ENCODE assay signal across 8 cellular contexts in genomic region chr9:120875643-120875953, GRCh38. TPM values are rescaled to one million over a fixed set of nuclear protein-coding genes. Genes with fewer than 3 reads are reported as not detected.
DNase-seq lines count a peak whose midpoint lies in the region; ATAC-seq, FAIRE-seq and TF ChIP-seq lines count a peak whose summit lies in the region.

No MANE protein-coding gene starts in this region.

- no TSS peak for BruUV-seq in Caco-2 (replicated peaks; lab: Mats Ljungman, UMichigan)

- peak overlapping the region; percentile 89 for H3K27ac ChIP-seq in OCI-LY3 (ENCODE audit: low read length)
- H3K27ac ChIP-seq in H1 (ENCODE audit: low read depth, low read length): 0 out of 2 replicates have a peak overlapping the region, but pooled peaks have one; percentile 50

- H2BK20ac ChIP-seq in H1 (ENCODE audit: low read length): peak overlapping the region; percentile 99; the same call in 1 of the 2 replicates

- peak overlapping the region; percentile 82; the same call in 1 of the 2 replicates for H2BK5ac ChIP-seq in H1 (ENCODE audit: low read depth, low read length)

- peak overlapping the region; percentile 41; the same call in 1 of the 2 replicates for H2AK5ac ChIP-seq in H1 (ENCODE audit: low read depth, low read length)

- H3K9me3 ChIP-seq in Caco-2 (no peaks in the 10 kb centered on the region), OCI-LY3 (ENCODE audit: insufficient read depth, low read length) (no peaks in the 10 kb centered on the region), H1 (ENCODE audit: insufficient read depth in 2 of 2, low read depth in 1 of 2, low read length in 1 of 2) (no peaks in the 10 kb centered on the region)

- TF ChIP-seq POLR2A in H1 (IDR thresholded peaks at IDR 0.05; ENCODE audit: control extremely low read depth in 1 of 2, low read depth in 2 of 2, low read length in 2 of 2): no peak

- TF ChIP-seq CTCF in Caco-2 (IDR thresholded peaks at IDR 0.05; ENCODE audit: insufficient read depth in 1 of 2, low read depth in 1 of 2, low read length in 1 of 2, severe bottlenecking in 1 of 2, unreplicated experiment in 1 of 2) (no peak), OCI-LY3 (IDR thresholded peaks at IDR 0.05; ENCODE audit: low read depth, low read length) (no peak), H1 (IDR thresholded peaks at IDR 0.05; ENCODE audit: control extremely low read depth in 1 of 3, insufficient read depth in 1 of 3, low read depth in 1 of 3, low read length in 3 of 3) (no peak), osteocyte (IDR thresholded peaks at IDR 0.05) (no peak)

- CTCF ChIA-PET in Caco-2 (lab: Charles Lee): no interaction called here
- CTCF ChIA-PET in H1 (lab: Charles Lee; ENCODE audit: partially characterized antibody): interaction anchor here (1.0 to 1.5 kb wide), 3 partner anchors 10 to 46 kb away, joined by 3 read pairs; no protein-coding TSS in a partner anchor
- CTCF ChIA-PET in HEK293T (lab: Yijun Ruan, JAX): no interaction called here

- peak overlapping the region; percentile 65 for H3K18ac ChIP-seq in H1 (ENCODE audit: extremely low read depth, low read length)

- POLR2A ChIA-PET in Caco-2 (lab: Charles Lee): no interaction called here
- POLR2A ChIA-PET in H1 (lab: Charles Lee; ENCODE audit: partially characterized antibody): interaction anchor here (1.1 kb wide), 1 partner anchor 11 kb away, joined by 3 read pairs; no protein-coding TSS in a partner anchor
- POLR2A ChIA-PET in HEK293T (lab: Yijun Ruan, JAX): no interaction called here

- intact Hi-C loops in Caco-2 (cut with micrococcal nuclease; ENCODE audit: unreplicated experiment): no loop called here

- peak overlapping the region; percentile 92 for H3K4ac ChIP-seq in H1 (replicated peaks; ENCODE audit: insufficient read length, low read depth, low read length)

- H3K79me1 ChIP-seq in H1 (ENCODE audit: low read depth, low read length): no peaks in the 10 kb centered on the region

- H3K36me3 Mint-ChIP-seq in Caco-2 (ENCODE audit: insufficient read depth, unreplicated experiment): peaks cover 41% of the 10 kb centered on the region
- H3K36me3 Mint-ChIP-seq in osteocyte (ENCODE audit: unreplicated experiment): peaks cover 37% of the 10 kb centered on the region

- WGBS in H1 (ENCODE audit: extremely low coverage in 1 of 2, insufficient coverage in 1 of 2, insufficient read length in 1 of 2, insufficient replicate concordance in 2 of 2, low coverage in 1 of 2, low lambda C conversion rate in 2 of 2, missing lambda C conversion rate in 1 of 2), 2 experiments: 43% methylated on average over 7 of the region's 7 CpGs; no CpG with 5 or more reads in 1 of the 2 experiments

- FAIRE-seq in H1 (lab: Jason Lieb, UNC): no peak

- peak overlapping the region; percentile 96 for H4K91ac ChIP-seq in H1 (replicated peaks; ENCODE audit: insufficient read length, low read length)

- no peaks in the 10 kb centered on the region for H4K20me1 ChIP-seq in OCI-LY3 (ENCODE audit: insufficient read depth, low read length)
- no peaks in the 10 kb centered on the region for H4K20me1 ChIP-seq in H1 (replicated peaks in 1 of 2; ENCODE audit: control insufficient read depth in 1 of 2, insufficient read depth in 2 of 2, low read length in 2 of 2)

- no peaks in the 10 kb centered on the region for H3K27me3 Mint-ChIP-seq in Caco-2 (ENCODE audit: insufficient read depth, unreplicated experiment)
- no peaks in the 10 kb centered on the region for H3K27me3 Mint-ChIP-seq in osteocyte (ENCODE audit: unreplicated experiment)

- H3K4me3 ChIP-seq in Caco-2 (ENCODE audit: low read depth, low read length): peak overlapping the region; percentile 96
- peak overlapping the region; percentile 95 for H3K4me3 ChIP-seq in OCI-LY3 (ENCODE audit: low read length)
- peak overlapping the region; percentile 36 to 86 (median 50); a peak in 5 of 8 replicates for H3K4me3 ChIP-seq in H1 (ENCODE audit: extremely low read depth in 1 of 4, insufficient read depth in 2 of 4, low read depth in 3 of 4, low read length in 4 of 4)

- peak overlapping the region; percentile 86 for H3K4me3 Mint-ChIP-seq in Caco-2 (ENCODE audit: unreplicated experiment)
- H3K4me3 Mint-ChIP-seq in osteocyte (ENCODE audit: unreplicated experiment): peak overlapping the region; percentile 79

- H3K23ac ChIP-seq in H1 (ENCODE audit: insufficient read length): no peak overlapping the region

- peak overlapping the region; percentile 98; the same call in 1 of the 2 replicates for H2BK15ac ChIP-seq in H1 (ENCODE audit: low read length)

- H4K5ac ChIP-seq in H1 (ENCODE audit: insufficient read length, low read depth, low read length): peak overlapping the region; percentile 7

- peak overlapping the region; percentile 29 for H3K27ac Mint-ChIP-seq in Caco-2 (ENCODE audit: unreplicated experiment)
- H3K27ac Mint-ChIP-seq in osteocyte (ENCODE audit: unreplicated experiment): peak overlapping the region; percentile 97

- H2BK12ac ChIP-seq in H1 (ENCODE audit: low read depth, low read length): peak overlapping the region; percentile 93

- H3K4me1 Mint-ChIP-seq in Caco-2 (ENCODE audit: low read depth, unreplicated experiment) (peaks cover 42% of the 10 kb centered on the region), osteocyte (ENCODE audit: unreplicated experiment) (peaks cover 56% of the 10 kb centered on the region)

- H3K27me3 ChIP-seq in Caco-2 (replicated peaks; ENCODE audit: control insufficient read depth, insufficient read depth, low read length): no peaks in the 10 kb centered on the region
- H3K27me3 ChIP-seq in OCI-LY3 (ENCODE audit: low read depth, low read length): no peaks in the 10 kb centered on the region
- H3K27me3 ChIP-seq in H1 (replicated peaks in 1 of 4; ENCODE audit: control insufficient read depth in 3 of 4, extremely low read depth in 1 of 4, insufficient read depth in 3 of 4, low read length in 3 of 4): peaks cover 0 to 4% (median 1%) of the 10 kb centered on the region in 4 experiments; a peak in 3 of 7 replicates

- peak overlapping the region; percentile 95 for H2BK120ac ChIP-seq in H1 (replicated peaks; ENCODE audit: low read depth, low read length)

- H3K23me2 ChIP-seq in H1 (ENCODE audit: low read depth, low read length): peaks cover 10% of the 10 kb centered on the region

- H3K9ac ChIP-seq in OCI-LY3 (ENCODE audit: low read length) (peak overlapping the region; percentile 96), H1 (replicated peaks in 1 of 4; ENCODE audit: extremely low read depth in 1 of 4, low read depth in 3 of 4, low read length in 3 of 4) (no peak overlapping the region)

- no peak overlapping the region for H2AFZ ChIP-seq in OCI-LY3 (ENCODE audit: low read depth, low read length)
- 0 out of 2 replicates have a peak overlapping the region, but pooled peaks have one; percentile 11 for H2AFZ ChIP-seq in H1 (ENCODE audit: low read length)

- DNase-seq in Caco-2: no peak
- no peak for DNase-seq in H1 (ENCODE audit: low read depth in 1 of 2, low spot score in 2 of 2)
- no peak for DNase-seq in osteocyte (ENCODE audit: extremely low spot score, unreplicated experiment)
- DNase-seq in stimulated activated CD4-positive, alpha-beta T cell treated with anti-CD3 and anti-CD28 coated beads, Interleukin-4, amount 100 ng/mL, for 24 hours: no peak
- DNase-seq in HEK293T (ENCODE audit: extremely low spot score): no peak

- H3K4me2 ChIP-seq in OCI-LY3 (ENCODE audit: low read length) (peak overlapping the region; percentile 84), H1 (ENCODE audit: insufficient read depth in 1 of 2, low read depth in 2 of 2, low read length in 2 of 2) (peak overlapping the region; percentile 79 to 85)

- ATAC-seq in GM21367 (IDR thresholded peaks at IDR 0.05; ENCODE audit: unreplicated experiment) (no peak), HG03097 (IDR thresholded peaks at IDR 0.05; ENCODE audit: low FRiP score, unreplicated experiment) (no peak)

- no peak for TF ChIP-seq EP300 in H1 (IDR thresholded peaks at IDR 0.05; ENCODE audit: borderline replicate concordance in 1 of 2, low read depth in 2 of 2, low read length in 2 of 2)

- H3K4me1 ChIP-seq in Caco-2 (peaks cover 40% of the 10 kb centered on the region), OCI-LY3 (ENCODE audit: low read length) (peaks cover 38% of the 10 kb centered on the region), H1 (replicated peaks in 1 of 4; ENCODE audit: control insufficient read depth in 3 of 4, insufficient read depth in 4 of 4, low read length in 3 of 4) (peaks cover 23 to 48% (median 35%) of the 10 kb centered on the region in 4 experiments)

- H3K9me3 Mint-ChIP-seq in Caco-2 (ENCODE audit: unreplicated experiment) (no peaks in the 10 kb centered on the region), osteocyte (ENCODE audit: unreplicated experiment) (no peaks in the 10 kb centered on the region)

- peak overlapping the region; percentile 17 for H3K56ac ChIP-seq in H1 (replicated peaks; ENCODE audit: insufficient read length, low read depth, low read length)

- TF ChIP-seq RAD21 in H1 (IDR thresholded peaks at IDR 0.05 in 1 of 2, conservative IDR thresholded peaks at IDR 0.05 in 1 of 2; ENCODE audit: low read depth in 2 of 2, low read length in 2 of 2): no peak

- H3K79me2 ChIP-seq in OCI-LY3 (ENCODE audit: low read length) (peaks cover 34% of the 10 kb centered on the region), H1 (ENCODE audit: control insufficient read depth in 1 of 2, insufficient read depth in 2 of 2, low read length in 2 of 2) (no peaks in the 10 kb centered on the region)

- no peak overlapping the region for H3K14ac ChIP-seq in H1 (ENCODE audit: insufficient read length)

- H3K36me3 ChIP-seq in Caco-2 (ENCODE audit: control insufficient read depth, insufficient read depth, low read length) (no peaks in the 10 kb centered on the region; the same call in 1 of the 2 replicates), OCI-LY3 (replicated peaks; ENCODE audit: low read depth, low read length) (peaks cover 28% of the 10 kb centered on the region), H1 (ENCODE audit: control insufficient read depth in 2 of 4, insufficient read depth in 4 of 4, low read length in 3 of 4) (peaks cover 0 to 3% (median 0%) of the 10 kb centered on the region in 4 experiments; a peak in 1 of 8 replicates)

- H4K8ac ChIP-seq in H1 (ENCODE audit: extremely low read depth, insufficient read depth, low read length): 0 out of 2 replicates have a peak overlapping the region, but pooled peaks have one; percentile 42

RNA-seq across cellular contexts. Expression of gene PHF19, which starts 1.4 kb away (rescaled TPM):
- 75.9 and 76.3 TPM in 2 replicates for total RNA-seq in Caco-2 (2022)
- total RNA-seq in H1 (2021; fragmentation: NEBNext Ultra II Directional; extraction: Animal tissue kit (Norgen Biotek cat#: 25700)): 30.2 and 31.8 TPM in 2 replicates
- polyA plus RNA-seq in H1 (2011; rRNA removed): 28.2 and 31.0 TPM in 2 replicates
- polyA plus RNA-seq in H1 (2011; cell fraction: cytosol; rRNA removed): 25.8 TPM
- 48.1 TPM for polyA plus RNA-seq in H1 (2011; cell fraction: nucleus; rRNA removed)
- 26.2 to 35.4 TPM (median 31.5 TPM) in 4 replicates for polyA plus RNA-seq in H1 (2012, experiment 1 of 2)
- polyA plus RNA-seq in H1 (2012, experiment 2 of 2): 29.9 TPM
- 24.5 TPM for polyA plus RNA-seq in H1 (2013, experiment 1 of 2)
- 23.1 TPM for polyA plus RNA-seq in H1 (2013, experiment 2 of 2)
- 26.6 and 43.7 TPM in 2 replicates for polyA minus RNA-seq in H1 (2011; rRNA and poly(A)+ RNA removed)
- 16.2 TPM for polyA minus RNA-seq in H1 (2011; cell fraction: cytosol; rRNA and poly(A)+ RNA removed)
- 28.2 TPM for polyA minus RNA-seq in H1 (2011; cell fraction: nucleus; rRNA and poly(A)+ RNA removed)
- 194 and 212 TPM in 2 replicates for total RNA-seq in osteocyte

RNA-seq across cellular contexts. Expression of gene PSMD5, which starts 32.9 kb away (rescaled TPM):
- total RNA-seq in Caco-2 (2022) (53.7 and 68.1 TPM in 2 replicates), osteocyte (53.3 and 69.5 TPM in 2 replicates)
- total RNA-seq in H1 (2021; fragmentation: NEBNext Ultra II Directional; extraction: Animal tissue kit (Norgen Biotek cat#: 25700)): 30.0 and 30.5 TPM in 2 replicates
- 12.9 and 19.2 TPM in 2 replicates for polyA plus RNA-seq in H1 (2011; rRNA removed)
- 26.0 TPM for polyA plus RNA-seq in H1 (2011; cell fraction: cytosol; rRNA removed)
- polyA plus RNA-seq in H1 (2011; cell fraction: nucleus; rRNA removed): 15.8 TPM
- polyA plus RNA-seq in H1 (2012, experiment 1 of 2): 18.2 to 51.8 TPM (median 31.4 TPM) in 4 replicates
- polyA plus RNA-seq in H1 (2012, experiment 2 of 2): 9.8 TPM
- 27.6 TPM for polyA plus RNA-seq in H1 (2013, experiment 1 of 2)
- 28.0 TPM for polyA plus RNA-seq in H1 (2013, experiment 2 of 2)
- 18.9 and 30.8 TPM in 2 replicates for polyA minus RNA-seq in H1 (2011; rRNA and poly(A)+ RNA removed)
- 33.9 TPM for polyA minus RNA-seq in H1 (2011; cell fraction: cytosol; rRNA and poly(A)+ RNA removed)
- polyA minus RNA-seq in H1 (2011; cell fraction: nucleus; rRNA and poly(A)+ RNA removed): 15.0 TPM

RNA-seq across cellular contexts. Expression of gene TRAF1, which starts 51.0 kb away (rescaled TPM):
- 1.1 and 1.3 TPM in 2 replicates for total RNA-seq in Caco-2 (2022)
- total RNA-seq in H1 (2021; fragmentation: NEBNext Ultra II Directional; extraction: Animal tissue kit (Norgen Biotek cat#: 25700)): 1.5 and 1.6 TPM in 2 replicates
- 3.1 and 3.2 TPM in 2 replicates for polyA plus RNA-seq in H1 (2011; rRNA removed)
- polyA plus RNA-seq in H1 (2011; cell fraction: cytosol; rRNA removed): 4.9 TPM
- 7.4 TPM for polyA plus RNA-seq in H1 (2011; cell fraction: nucleus; rRNA removed)
- polyA plus RNA-seq in H1 (2012, experiment 1 of 2): 1.8 to 3.0 TPM (median 2.2 TPM) in 4 replicates
- polyA plus RNA-seq in H1 (2012, experiment 2 of 2): 0.80 TPM
- polyA plus RNA-seq in H1 (2013, experiment 1 of 2): 1.2 TPM
- polyA plus RNA-seq in H1 (2013, experiment 2 of 2): 1.1 TPM
- polyA minus RNA-seq in H1 (2011; rRNA and poly(A)+ RNA removed): 4.5 and 4.6 TPM in 2 replicates
- polyA minus RNA-seq in H1 (2011; cell fraction: cytosol; rRNA and poly(A)+ RNA removed): 1.6 TPM
- 6.9 TPM for polyA minus RNA-seq in H1 (2011; cell fraction: nucleus; rRNA and poly(A)+ RNA removed)
- 7.1 and 7.8 TPM in 2 replicates for total RNA-seq in osteocyte
